31 cellular contexts compared by ENCODE assay signal in the genomic region with DNA sequence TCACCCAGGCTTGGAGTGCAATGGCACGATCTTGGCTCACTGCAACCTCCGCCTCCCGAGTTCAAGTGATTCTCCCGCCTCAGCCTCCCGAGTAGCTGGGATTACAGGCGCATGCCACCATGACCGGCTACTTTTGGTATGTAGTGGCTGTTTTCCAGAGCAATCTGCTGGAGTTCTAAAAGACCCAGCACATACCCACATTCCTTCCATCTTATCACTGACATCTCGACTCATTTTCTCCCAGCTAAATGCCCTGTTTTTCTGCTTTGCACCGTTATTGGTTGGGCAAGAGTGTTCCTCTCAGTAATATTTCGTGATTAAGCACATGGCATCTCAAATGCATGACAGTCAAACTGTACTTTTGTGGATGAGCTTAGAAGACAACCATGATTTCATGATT. TPM values are rescaled to one million over a fixed set of nuclear protein-coding genes. Genes with fewer than 3 reads are reported as not detected.
DNase-seq lines count a peak whose midpoint lies in the region; TF ChIP-seq lines count a peak whose summit lies in the region.
"Had no signal": no experiment of that assay in that cellular context is flagged by ENCODE, and none has a peak within 500 bp of the region (broad histone marks: within the 10 kb centered on the region; RNA-seq: fewer than 3 reads in every experiment).

No MANE protein-coding gene starts in this region.

- no peak overlapping the region for H3K27ac ChIP-seq in uterus
- H3K27ac ChIP-seq: cardiac muscle cell, coronary artery, epithelial cell of prostate, heart right ventricle, KMS-11, ovary, skin epidermis, upper lobe of left lung had no signal

- no peaks in the 10 kb centered on the region for H3K9me3 ChIP-seq in uterus
- H3K9me3 ChIP-seq: heart right ventricle, ovary, upper lobe of left lung had no signal

- TF ChIP-seq CTCF in fibroblast of pulmonary artery (IDR thresholded peaks at IDR 0.05; ENCODE audit: low read length, missing control alignments) = no peak
- TF ChIP-seq CTCF in retinal pigment epithelial cell (conservative IDR thresholded peaks at IDR 0.05; ENCODE audit: low read depth, low read length) = no peak
- TF ChIP-seq CTCF in uterus (IDR thresholded peaks at IDR 0.05) = no peak

- no peaks in the 10 kb centered on the region for H3K36me3 ChIP-seq in uterus
- H3K36me3 ChIP-seq: cardiac muscle cell, ovary, upper lobe of left lung had no signal

- intact Hi-C loops in uterus (cut with DNase I; ENCODE audit: low total_unique reads) = no loop called here

- no peak overlapping the region for H3K4me3 ChIP-seq in fibroblast of pulmonary artery (replicated peaks; ENCODE audit: low read depth, low read length)
- no peak overlapping the region for H3K4me3 ChIP-seq in retinal pigment epithelial cell (ENCODE audit: low read length)
- H3K4me3 ChIP-seq in uterus = no peak overlapping the region
- H3K4me3 ChIP-seq: cardiac muscle cell, coronary artery, heart right ventricle, lung, ovary, skin epidermis, upper lobe of left lung had no signal

- H3K4me1 ChIP-seq in uterus = no peaks in the 10 kb centered on the region
- H3K4me1 ChIP-seq: upper lobe of left lung had no signal

- TF ChIP-seq POLR2A in uterus (IDR thresholded peaks at IDR 0.05) = no peak

- H3K27me3 ChIP-seq in uterus = no peaks in the 10 kb centered on the region
- H3K27me3 ChIP-seq: cardiac muscle cell, heart right ventricle, ovary, upper lobe of left lung had no signal

- peak; percentile 8 for DNase-seq in GM04504 (ENCODE audit: low read depth)
- peak; percentile 78 for DNase-seq in amniotic epithelial cell (ENCODE audit: low read depth)
- DNase-seq in fibroblast of pulmonary artery (ENCODE audit: low read depth) = peak; percentile 23
- peak; percentile 26 for DNase-seq in retinal pigment epithelial cell (ENCODE audit: low read depth)
- DNase-seq in uterus = no peak
- no peak for DNase-seq in NCI-H2029 treated with DMSO at 0.1 percent for 48 hours (lab: John Stamatoyannopoulos, UW)
- no peak for DNase-seq in GM19238 (ENCODE audit: insufficient read length, low spot score)
- DNase-seq: activated CD4-positive, alpha-beta memory T cell treated with anti-CD3 and anti-CD28 coated beads for 36 hours; activated CD4-positive, alpha-beta T cell treated with anti-CD3 and anti-CD28 coated beads for 1 hour; activated naive CD4-positive, alpha-beta T cell treated with Interleukin-2 at 50 U/mL for 16 hours; amygdala; C1 segment of cervical spinal cord; DMS53; effector memory CD4-positive, alpha-beta T cell; foreskin melanocyte; heart right ventricle; left cardiac atrium; NCI-H1417 treated with DMSO at 0.1 percent for 48 hours; NCI-H2081 treated with DMSO at 0.1 percent for 48 hours; NCI-H345; NCI-H69; ovary; Right ventricle myocardium superior; stimulated activated naive B cell treated with anti-CD40 and anti-IgM and Interleukin-4, amounts not matched to agents 10 μg/mL and 1 μg/mL and 100 μg/mL, for 72 hours; upper lobe of left lung had no signal

RNA-seq across cellular contexts. Expression of gene PRKX, which starts 53.7 kb away (rescaled TPM):
- 10 to 100 TPM in 3 of 4 donors, 1 to 10 TPM in 1; 8.5 to 27.9 (median 12.0) TPM for total RNA-seq in uterus

Comparison
In these comparisons a context has a peak if more than half of its experiments do, and no peak if none do; other contexts are left out.
1. DNase-seq: peak in GM04504 (single experiment), amniotic epithelial cell (single experiment), fibroblast of pulmonary artery (single experiment) and retinal pigment epithelial cell (single experiment); none in uterus (0 of 2), NCI-H2029 treated with DMSO at 0.1 percent for 48 hours (single experiment) and GM19238 (single experiment).